8 cellular contexts compared by ENCODE assay signal in the genomic region with DNA sequence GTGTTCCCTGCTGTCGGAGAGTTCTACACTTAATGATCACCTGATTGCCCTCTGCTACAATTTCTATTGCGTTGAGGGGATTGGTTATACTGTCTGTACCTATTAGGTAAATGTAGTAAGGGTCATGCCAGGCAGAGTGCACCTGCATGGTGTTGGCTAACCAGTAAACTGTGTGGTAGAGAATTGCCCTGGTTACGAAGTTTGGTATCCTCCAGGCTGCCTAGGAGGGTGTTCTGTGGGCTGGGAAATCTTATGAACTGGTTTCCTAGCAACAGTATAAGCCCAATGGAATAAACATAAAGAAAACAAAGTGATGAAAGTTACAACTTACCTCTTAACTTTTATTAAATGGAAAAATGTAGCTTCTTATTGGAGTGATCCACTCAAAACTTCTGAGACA. TPM values are rescaled to one million over a fixed set of nuclear protein-coding genes. Genes with fewer than 3 reads are reported as not detected.
A peak's percentile ranks its signal among the peaks of the same experiment; 100 is the strongest.
DNase-seq lines count a peak whose midpoint lies in the region; ATAC-seq and TF ChIP-seq lines count a peak whose summit lies in the region.

No MANE protein-coding gene starts in this region.

- ATAC-seq in HG03354 (IDR thresholded peaks at IDR 0.05; ENCODE audit: poor library complexity, severe bottlenecking, unreplicated experiment): peak; percentile 22
- ATAC-seq in activated CD8-positive, alpha-beta T cell treated with anti-CD3 and anti-CD28 coated beads, Interleukin-2, amount 10 ng/mL, durations not matched to agents 7 days and 5 days: peak; percentile 36

- H3K27ac ChIP-seq in AG04450 (ENCODE audit: low read depth, low read length): peak overlapping the region; percentile 96
- H3K27ac ChIP-seq in skin epidermis: peak overlapping the region in 16 of 21 experiments; percentile 94 to 99 (median 98)

- H3K36me3 Mint-ChIP-seq in activated CD8-positive, alpha-beta T cell treated with anti-CD3 and anti-CD28 coated beads, Interleukin-2, amount 10 ng/mL, durations not matched to agents 7 days and 5 days (ENCODE audit: low read depth): peaks cover 24% of the 10 kb centered on the region

- peaks cover 8% of the 10 kb centered on the region for H3K9me3 ChIP-seq in AG04450 (ENCODE audit: control insufficient read depth, insufficient read depth, low read length)

- H3K27ac Mint-ChIP-seq in activated CD8-positive, alpha-beta T cell treated with anti-CD3 and anti-CD28 coated beads, Interleukin-2, amount 10 ng/mL, durations not matched to agents 7 days and 5 days: peak overlapping the region; percentile 99

- POLR2A ChIA-PET in AG04450 (lab: Yijun Ruan, JAX): interaction anchor here (0.6 kb wide), 1 partner anchor 307 kb away, joined by 3 read pairs; no protein-coding TSS in a partner anchor
- POLR2A ChIA-PET in activated CD8-positive, alpha-beta T cell treated with anti-CD3 and anti-CD28 coated beads, Interleukin-2, amount 10 ng/mL, durations not matched to agents 7 days and 5 days (lab: Charles Lee): interaction anchor here (1.1 to 2.1 kb wide), 7 partner anchors 20 to 351 kb away, joined by 3 to 10 read pairs (median 3); no protein-coding TSS in a partner anchor

- H3K9me3 Mint-ChIP-seq in activated CD8-positive, alpha-beta T cell treated with anti-CD3 and anti-CD28 coated beads, Interleukin-2, amount 10 ng/mL, durations not matched to agents 7 days and 5 days (ENCODE audit: insufficient read depth): peaks cover 12% of the 10 kb centered on the region

- no peaks in the 10 kb centered on the region for H3K27me3 Mint-ChIP-seq in activated CD8-positive, alpha-beta T cell treated with anti-CD3 and anti-CD28 coated beads, Interleukin-2, amount 10 ng/mL, durations not matched to agents 7 days and 5 days (ENCODE audit: low read depth)

- CTCF ChIA-PET in AG04450 (lab: Charles Lee): no interaction called here
- CTCF ChIA-PET in activated CD8-positive, alpha-beta T cell treated with anti-CD3 and anti-CD28 coated beads, Interleukin-2, amount 10 ng/mL, durations not matched to agents 7 days and 5 days (lab: Charles Lee): interaction anchor here (1.0 to 2.0 kb wide), 2 partner anchors 33 to 57 kb away, joined by 3 to 5 read pairs; no protein-coding TSS in a partner anchor

- no peak for TF ChIP-seq CTCF in AG04450 (IDR thresholded peaks at IDR 0.05; ENCODE audit: low read depth, low read length)
- no peak for TF ChIP-seq CTCF in GM10266 (IDR thresholded peaks at IDR 0.05; ENCODE audit: control insufficient read depth, insufficient read depth, low read depth, missing control alignments)

- H3K27me3 ChIP-seq in AG04450 (ENCODE audit: control insufficient read depth, insufficient read depth, low read length): no peaks in the 10 kb centered on the region

- H3K4me3 Mint-ChIP-seq in activated CD8-positive, alpha-beta T cell treated with anti-CD3 and anti-CD28 coated beads, Interleukin-2, amount 10 ng/mL, durations not matched to agents 7 days and 5 days: peak overlapping the region; percentile 96

- H3K4me3 ChIP-seq in AG04450 (ENCODE audit: low read depth, low read length): peak overlapping the region; percentile 93
- peak overlapping the region in 6 of 7 experiments; percentile 73 to 96 (median 79) for H3K4me3 ChIP-seq in skin epidermis

- peaks cover 37% of the 10 kb centered on the region for H3K4me1 Mint-ChIP-seq in activated CD8-positive, alpha-beta T cell treated with anti-CD3 and anti-CD28 coated beads, Interleukin-2, amount 10 ng/mL, durations not matched to agents 7 days and 5 days (ENCODE audit: low read depth)

- DNase-seq in AG04450 (ENCODE audit: low read depth, low spot score) (no peak), glomerular visceral epithelial cell (ENCODE audit: extremely low spot score) (peak; percentile 44), GM10266 (ENCODE audit: extremely low spot score) (no peak), GM03348 (ENCODE audit: low spot score) (no peak), SKM-1 treated with dmso at 0.1 percent for 144 hours (lab: John Stamatoyannopoulos, UW; ENCODE audit: unreplicated experiment) (no peak)
- no peak for DNase-seq in activated CD8-positive, alpha-beta T cell treated with anti-CD3 and anti-CD28 coated beads, Interleukin-2, amount 10 ng/mL, durations not matched to agents 7 days and 5 days

RNA-seq across cellular contexts. Expression of gene CCDC91, which starts 1.4 kb away (rescaled TPM):
- 13.6 and 21.0 TPM in 2 replicates for polyA plus RNA-seq in AG04450 (2011; rRNA removed)
- polyA minus RNA-seq in AG04450 (2011; rRNA and poly(A)+ RNA removed): 19.9 and 20.8 TPM in 2 replicates
- 10 to 100 TPM; 18.4 to 23.4 TPM for total RNA-seq in activated CD8-positive, alpha-beta T cell treated with anti-CD3 and anti-CD28 coated beads, Interleukin-2, amount 10 ng/mL, durations not matched to agents 7 days and 5 days
